ENCODE assay signal across 8 cellular contexts in genomic region chr22:36365020-36365411, GRCh38. TPM values are rescaled to one million over a fixed set of nuclear protein-coding genes. Genes with fewer than 3 reads are reported as not detected.
DNase-seq lines count a peak whose midpoint lies in the region; ATAC-seq, FAIRE-seq and TF ChIP-seq lines count a peak whose summit lies in the region.

No MANE protein-coding gene starts in this region.

- peaks cover 31% of the 10 kb centered on the region for H3K4me1 Mint-ChIP-seq in glutamatergic neuron (ENCODE audit: low read depth, unreplicated experiment)

- H3K9me3 ChIP-seq in Peyer's patch: no peaks in the 10 kb centered on the region
- no peaks in the 10 kb centered on the region for H3K9me3 ChIP-seq in small intestine (ENCODE audit: control insufficient read depth, low read depth)

- peak in 2 of 3 donors; percentile 68 to 90 for DNase-seq in Peyer's patch
- DNase-seq in activated effector memory CD4-positive, alpha-beta T cell treated with anti-CD3 and anti-CD28 coated beads, Interleukin-2, amount 50 U/mL, for 16 hours: peak; percentile 94
- DNase-seq in glutamatergic neuron: no peak
- DNase-seq in small intestine: peak; percentile 84
- DNase-seq in HT-29 (ENCODE audit: low spot score): no peak
- DNase-seq in DMS79 (lab: John Stamatoyannopoulos, UW): no peak

- H3K36me3 ChIP-seq in Peyer's patch: no peaks in the 10 kb centered on the region
- H3K36me3 ChIP-seq in small intestine (ENCODE audit: control insufficient read depth in 2 of 2, insufficient read depth in 2 of 2, low read length in 2 of 2): no peaks in the 10 kb centered on the region

- peak overlapping the region; percentile 67 to 100 (median 98) for H3K27ac ChIP-seq in Peyer's patch
- H3K27ac ChIP-seq in small intestine (ENCODE audit: low read depth in 1 of 2, low read length in 1 of 2): peak overlapping the region in 1 of 2 donors; percentile 93

- H3K9me3 Mint-ChIP-seq in glutamatergic neuron (ENCODE audit: unreplicated experiment): peaks cover 5% of the 10 kb centered on the region

- no peak for FAIRE-seq in small intestine (lab: Jason Lieb, UNC)

- H3K27ac Mint-ChIP-seq in glutamatergic neuron (ENCODE audit: unreplicated experiment): peak overlapping the region; percentile 55

- no peak for TF ChIP-seq POLR2A in Peyer's patch (IDR thresholded peaks at IDR 0.05)

- peak; percentile 50 for ATAC-seq in GM19025 (IDR thresholded peaks at IDR 0.05; ENCODE audit: low read depth, unreplicated experiment)
- ATAC-seq in HG03025 (IDR thresholded peaks at IDR 0.05; ENCODE audit: low FRiP score, unreplicated experiment): no peak

- no peaks in the 10 kb centered on the region for H3K27me3 ChIP-seq in Peyer's patch
- no peaks in the 10 kb centered on the region for H3K27me3 ChIP-seq in small intestine (ENCODE audit: control insufficient read depth in 2 of 2, insufficient read depth in 2 of 2, low read length in 2 of 2)

- no peaks in the 10 kb centered on the region for H3K36me3 Mint-ChIP-seq in glutamatergic neuron (ENCODE audit: unreplicated experiment)

- H3K4me1 ChIP-seq in Peyer's patch: peaks cover 56 to 100% (median 82%) of the 10 kb centered on the region in 4 donors
- H3K4me1 ChIP-seq in small intestine (ENCODE audit: control insufficient read depth in 2 of 2, insufficient read depth in 1 of 2, low read depth in 1 of 2, low read length in 1 of 2): peaks cover 39 to 72% of the 10 kb centered on the region in 2 donors

- TF ChIP-seq CTCF in Peyer's patch (IDR thresholded peaks at IDR 0.05) (no peak), glutamatergic neuron (IDR thresholded peaks at IDR 0.05; ENCODE audit: partially characterized antibody, unreplicated experiment) (no peak)

- WGBS in small intestine, 3 donors: 21 to 25% (median 22%) methylated on average over 9 of the region's 9 CpGs

- no peak overlapping the region for H3K4me3 ChIP-seq in Peyer's patch
- H3K4me3 ChIP-seq in small intestine (ENCODE audit: low read depth in 1 of 2, low read length in 2 of 2): no peak overlapping the region

- no peak overlapping the region for H3K4me3 Mint-ChIP-seq in glutamatergic neuron (ENCODE audit: unreplicated experiment)

- H3K27me3 Mint-ChIP-seq in glutamatergic neuron (ENCODE audit: unreplicated experiment): peaks cover 5% of the 10 kb centered on the region

RNA-seq across cellular contexts. Expression of gene MYH9, which starts 22.8 kb away (rescaled TPM):
- 100 to 1,000 TPM; 337 to 553 (median 433) TPM for total RNA-seq in Peyer's patch
- 122 TPM for total RNA-seq in glutamatergic neuron (ENCODE audit: unreplicated experiment)
- 100 to 1,000 TPM in 2 of 3 donors, 10 to 100 TPM in 1; 95.4 to 156 (median 130) TPM for polyA plus RNA-seq in small intestine
- 258 and 259 TPM in 2 replicates for total RNA-seq in HT-29 (2014; rRNA removed; shearing (Covaris generic))

Comparison
In these comparisons a context has a peak if more than half of its experiments do, and no peak if none do; other contexts are left out.
1. DNase-seq: peak in Peyer's patch (2 of 3), activated effector memory CD4-positive, alpha-beta T cell treated with anti-CD3 and anti-CD28 coated beads, Interleukin-2, amount 50 U/mL, for 16 hours (single experiment) and small intestine (single experiment); none in glutamatergic neuron (single experiment), HT-29 (single experiment) and DMS79 (single experiment).